Comparison of ENCODE assay signal across 15 cellular contexts in genomic region chr2:168748461-168748860, GRCh38. TPM values are rescaled to one million over a fixed set of nuclear protein-coding genes. Genes with fewer than 3 reads are reported as not detected.
"Had no signal": no experiment of that assay in that cellular context is flagged by ENCODE, and none has a peak within 500 bp of the region (broad histone marks: within the 10 kb centered on the region; RNA-seq: fewer than 3 reads in every experiment).

No MANE protein-coding gene starts in this region.

- H3K4me1 ChIP-seq: adrenal gland, upper lobe of left lung had no signal

- H3K36me3 Mint-ChIP-seq: memory B cell had no signal

- H3K27me3 ChIP-seq: adrenal gland, esophagus muscularis mucosa, upper lobe of left lung had no signal

- H3K36me3 ChIP-seq: adrenal gland, esophagus muscularis mucosa, upper lobe of left lung had no signal

- H3K27me3 Mint-ChIP-seq: memory B cell had no signal

- ATAC-seq: left ventricle myocardium superior; sciatic nerve; stimulated activated naive CD8-positive, alpha-beta T cell treated with anti-CD3 and anti-CD28 coated beads, Interleukin-15, Interleukin-2, amounts not matched to agents 100 U/mL and 50 U/mL, for 24 hours had no signal

- H3K27ac Mint-ChIP-seq: activated naive CD4-positive, alpha-beta T cell treated with anti-CD3 and anti-CD28 coated beads for 36 hours; memory B cell had no signal

- H3K9me3 ChIP-seq: adrenal gland, esophagus muscularis mucosa, upper lobe of left lung had no signal

- H3K27ac ChIP-seq: adrenal gland, coronary artery, esophagus muscularis mucosa, upper lobe of left lung had no signal

- H3K4me3 Mint-ChIP-seq: activated naive CD4-positive, alpha-beta T cell treated with anti-CD3 and anti-CD28 coated beads for 36 hours; memory B cell had no signal

- H3K4me3 ChIP-seq: adrenal gland, coronary artery, esophagus muscularis mucosa, upper lobe of left lung had no signal

- H3K9me3 Mint-ChIP-seq: activated naive CD4-positive, alpha-beta T cell treated with anti-CD3 and anti-CD28 coated beads for 36 hours; memory B cell had no signal

- DNase-seq: activated CD4-positive, alpha-beta T cell treated with anti-CD3 and anti-CD28 coated beads, Interleukin-2, amount 50 U/mL, for 4 hours; activated CD4-positive, CD25-positive, alpha-beta regulatory T cell treated with anti-CD3 and anti-CD28 coated beads, Interleukin-2, amount 50 U/mL, for 72 hours; activated naive CD4-positive, alpha-beta T cell treated with anti-CD3 and anti-CD28 coated beads for 36 hours; activated T-cell treated with anti-CD3 and anti-CD28 coated beads for 4 hours; adrenal gland; effector CD4-positive, alpha-beta T cell; kidney glomerular epithelial cell; left ventricle myocardium superior; stimulated activated naive CD8-positive, alpha-beta T cell treated with anti-CD3 and anti-CD28 coated beads, Interleukin-15, Interleukin-2, amounts not matched to agents 100 U/mL and 50 U/mL, for 24 hours; T-helper 1 cell; upper lobe of left lung had no signal

- H3K4me1 Mint-ChIP-seq: memory B cell had no signal

RNA-seq across cellular contexts. Expression of gene NOSTRIN, which starts 54.0 kb away (rescaled TPM):
- total RNA-seq: activated naive CD4-positive, alpha-beta T cell treated with anti-CD3 and anti-CD28 coated beads for 36 hours had no signal
